ENCODE assay signal across 24 cellular contexts in the genomic region with DNA sequence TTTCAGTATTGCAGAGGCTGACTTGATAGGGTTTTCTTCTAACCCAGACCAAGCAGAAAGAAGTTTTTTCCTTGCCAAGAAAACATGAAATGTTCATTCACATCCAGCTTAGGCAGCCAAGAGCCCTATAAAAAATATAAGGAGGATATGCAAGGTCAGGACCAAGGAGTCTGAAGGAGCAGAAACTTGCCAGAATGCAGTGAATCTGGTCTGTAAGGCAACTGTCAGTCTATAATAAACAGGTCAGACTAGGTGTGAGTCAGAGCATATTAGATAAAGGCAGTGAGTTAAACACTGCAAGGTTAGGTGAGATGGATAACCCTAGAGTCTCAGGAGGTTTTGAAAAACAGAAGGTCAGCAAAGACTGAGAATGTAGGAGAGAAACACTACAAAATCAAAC.
DNase-seq lines count a peak whose midpoint lies in the region; ATAC-seq and TF ChIP-seq lines count a peak whose summit lies in the region.
"Had no signal": no experiment of that assay in that cellular context is flagged by ENCODE, and none has a peak within 500 bp of the region (broad histone marks: within the 10 kb centered on the region; RNA-seq: fewer than 3 reads in every experiment).

No MANE protein-coding gene starts in this region.

- peak; percentile 72 for DNase-seq in HT-29 (ENCODE audit: low spot score)
- DNase-seq in RWPE2 (ENCODE audit: low spot score): no peak
- DNase-seq in left kidney (ENCODE audit: low read depth, low spot score): peak; percentile 5
- DNase-seq in type B pancreatic cell (ENCODE audit: extremely low spot score, unreplicated experiment): no peak
- no peak for DNase-seq in activated CD4-positive, CD25-positive, alpha-beta regulatory T cell treated with anti-CD3 and anti-CD28 coated beads, Interleukin-2, amount 50 U/mL, for 72 hours
- DNase-seq: activated CD4-positive, alpha-beta T cell treated with anti-CD3 and anti-CD28 coated beads, Interleukin-2, amount 10 ng/mL, durations not matched to agents 24 days and 14 days; activated naive CD8-positive, alpha-beta T cell treated with anti-CD3 and anti-CD28 coated beads, Interleukin-2, amount 10 ng/mL, durations not matched to agents 7 days and 5 days; CD8-positive, alpha-beta memory T cell; DMS79; H9; immature natural killer cell; NCI-H1105 treated with DMSO at 0.1 percent for 48 hours; NCI-H526 treated with DMSO at 0.1 percent for 48 hours; posterior cingulate gyrus; Right ventricle myocardium superior; sigmoid colon; stimulated activated naive B cell treated with anti-CD40 and anti-IgM and Interleukin-4, amounts not matched to agents 10 μg/mL and 1 μg/mL and 100 μg/mL, for 72 hours had no signal

- H3K9me3 Mint-ChIP-seq in type B pancreatic cell: peaks cover 4% of the 10 kb centered on the region
- H3K9me3 Mint-ChIP-seq: activated CD4-positive, alpha-beta T cell treated with anti-CD3 and anti-CD28 coated beads, Interleukin-2, amount 10 ng/mL, durations not matched to agents 24 days and 14 days; activated naive CD8-positive, alpha-beta T cell treated with anti-CD3 and anti-CD28 coated beads, Interleukin-2, amount 10 ng/mL, durations not matched to agents 7 days and 5 days; activated T-helper 17 cell treated with anti-CD3 and anti-CD28 coated beads, Interleukin-2, amount 50 U/mL, for 72 hours had no signal

- peaks cover 24% of the 10 kb centered on the region for H3K4me1 Mint-ChIP-seq in type B pancreatic cell (ENCODE audit: unreplicated experiment)
- H3K4me1 Mint-ChIP-seq: activated CD4-positive, alpha-beta T cell treated with anti-CD3 and anti-CD28 coated beads, Interleukin-2, amount 10 ng/mL, durations not matched to agents 24 days and 14 days; activated naive CD8-positive, alpha-beta T cell treated with anti-CD3 and anti-CD28 coated beads, Interleukin-2, amount 10 ng/mL, durations not matched to agents 7 days and 5 days; activated T-helper 17 cell treated with anti-CD3 and anti-CD28 coated beads, Interleukin-2, amount 50 U/mL, for 72 hours; CD8-positive, alpha-beta memory T cell; immature natural killer cell; stimulated activated naive B cell treated with anti-CD40 and anti-IgM and Interleukin-4, amounts not matched to agents 10 μg/mL and 1 μg/mL and 100 μg/mL, for 72 hours had no signal

- peak overlapping the region; percentile 17 for H3K4me3 Mint-ChIP-seq in type B pancreatic cell
- H3K4me3 Mint-ChIP-seq: activated CD4-positive, alpha-beta T cell treated with anti-CD3 and anti-CD28 coated beads, Interleukin-2, amount 10 ng/mL, durations not matched to agents 24 days and 14 days; activated naive CD8-positive, alpha-beta T cell treated with anti-CD3 and anti-CD28 coated beads, Interleukin-2, amount 10 ng/mL, durations not matched to agents 7 days and 5 days; activated T-helper 17 cell treated with anti-CD3 and anti-CD28 coated beads, Interleukin-2, amount 50 U/mL, for 72 hours; brain; CD8-positive, alpha-beta memory T cell; H9; immature natural killer cell; stimulated activated naive B cell treated with anti-CD40 and anti-IgM and Interleukin-4, amounts not matched to agents 10 μg/mL and 1 μg/mL and 100 μg/mL, for 72 hours had no signal

- H3K36me3 Mint-ChIP-seq in type B pancreatic cell: peaks cover 7% of the 10 kb centered on the region
- H3K36me3 Mint-ChIP-seq: activated naive CD8-positive, alpha-beta T cell treated with anti-CD3 and anti-CD28 coated beads, Interleukin-2, amount 10 ng/mL, durations not matched to agents 7 days and 5 days; brain; CD8-positive, alpha-beta memory T cell; immature natural killer cell; stimulated activated naive B cell treated with anti-CD40 and anti-IgM and Interleukin-4, amounts not matched to agents 10 μg/mL and 1 μg/mL and 100 μg/mL, for 72 hours had no signal

- ATAC-seq in RWPE2 (ENCODE audit: low read depth): 0 out of 3 replicates have a peak, but pooled peaks have one; percentile 42
- no peak for ATAC-seq in GM21390 (IDR thresholded peaks at IDR 0.05; ENCODE audit: unreplicated experiment)
- no peak for ATAC-seq in HG03135 (IDR thresholded peaks at IDR 0.05; ENCODE audit: unreplicated experiment)
- ATAC-seq: activated T-helper 17 cell treated with anti-CD3 and anti-CD28 coated beads, Interleukin-2, amount 50 U/mL, for 72 hours; stimulated activated naive B cell treated with anti-CD40 and anti-IgM and Interleukin-4, amounts not matched to agents 10 μg/mL and 1 μg/mL and 100 μg/mL, for 72 hours had no signal

- no peak for TF ChIP-seq CTCF in RWPE2 (IDR thresholded peaks at IDR 0.05; ENCODE audit: poor library complexity, severe bottlenecking)
- TF ChIP-seq CTCF in type B pancreatic cell (conservative IDR thresholded peaks at IDR 0.05): no peak

- H3K4me1 ChIP-seq in RWPE2 (ENCODE audit: insufficient read depth, poor library complexity, severe bottlenecking): no peaks in the 10 kb centered on the region
- H3K4me1 ChIP-seq: sigmoid colon had no signal

- H3K36me3 ChIP-seq in RWPE2 (ENCODE audit: low read depth): no peaks in the 10 kb centered on the region
- H3K36me3 ChIP-seq: sigmoid colon, thoracic aorta had no signal

- H3K27me3 ChIP-seq in RWPE2 (ENCODE audit: insufficient read depth, poor library complexity, severe bottlenecking): no peaks in the 10 kb centered on the region
- H3K27me3 ChIP-seq: sigmoid colon had no signal

- no peaks in the 10 kb centered on the region for H3K27me3 Mint-ChIP-seq in type B pancreatic cell
- H3K27me3 Mint-ChIP-seq: activated CD4-positive, alpha-beta T cell treated with anti-CD3 and anti-CD28 coated beads, Interleukin-2, amount 10 ng/mL, durations not matched to agents 24 days and 14 days; activated naive CD8-positive, alpha-beta T cell treated with anti-CD3 and anti-CD28 coated beads, Interleukin-2, amount 10 ng/mL, durations not matched to agents 7 days and 5 days; activated T-helper 17 cell treated with anti-CD3 and anti-CD28 coated beads, Interleukin-2, amount 50 U/mL, for 72 hours; CD8-positive, alpha-beta memory T cell; stimulated activated naive B cell treated with anti-CD40 and anti-IgM and Interleukin-4, amounts not matched to agents 10 μg/mL and 1 μg/mL and 100 μg/mL, for 72 hours had no signal

- H3K4me3 ChIP-seq in RWPE2 (ENCODE audit: severe bottlenecking): no peak overlapping the region
- H3K4me3 ChIP-seq: coronary artery, lung, sigmoid colon, thoracic aorta had no signal

- no peaks in the 10 kb centered on the region for H3K9me3 ChIP-seq in RWPE2 (ENCODE audit: severe bottlenecking)
- H3K9me3 ChIP-seq: thoracic aorta had no signal

- peak overlapping the region; percentile 57 for H3K27ac Mint-ChIP-seq in type B pancreatic cell
- H3K27ac Mint-ChIP-seq: activated CD4-positive, alpha-beta T cell treated with anti-CD3 and anti-CD28 coated beads, Interleukin-2, amount 10 ng/mL, durations not matched to agents 24 days and 14 days; activated naive CD8-positive, alpha-beta T cell treated with anti-CD3 and anti-CD28 coated beads, Interleukin-2, amount 10 ng/mL, durations not matched to agents 7 days and 5 days; activated T-helper 17 cell treated with anti-CD3 and anti-CD28 coated beads, Interleukin-2, amount 50 U/mL, for 72 hours; CD8-positive, alpha-beta memory T cell; immature natural killer cell; stimulated activated naive B cell treated with anti-CD40 and anti-IgM and Interleukin-4, amounts not matched to agents 10 μg/mL and 1 μg/mL and 100 μg/mL, for 72 hours had no signal

- no peak overlapping the region for H3K27ac ChIP-seq in RWPE2 (ENCODE audit: poor library complexity, severe bottlenecking)
- H3K27ac ChIP-seq: coronary artery, sigmoid colon, thoracic aorta had no signal

Comparison
In these comparisons a context has a peak if more than half of its experiments do, and no peak if none do; other contexts are left out.
1. DNase-seq: peak in HT-29 (single experiment) and left kidney (single experiment); none in RWPE2 (single experiment), type B pancreatic cell (single experiment) and activated CD4-positive, CD25-positive, alpha-beta regulatory T cell treated with anti-CD3 and anti-CD28 coated beads, Interleukin-2, amount 50 U/mL, for 72 hours (single experiment).